8 cellular contexts compared by ENCODE assay signal in genomic region chr6:83615025-83615999, GRCh38.
DNase-seq lines count a peak whose midpoint lies in the region; ATAC-seq, FAIRE-seq and TF ChIP-seq lines count a peak whose summit lies in the region.

No MANE protein-coding gene starts in this region.

- H3K27ac ChIP-seq in VCaP (no peak overlapping the region), keratinocyte (ENCODE audit: control insufficient read depth, insufficient read depth, low read length) (no peak overlapping the region)

- H3K27me3 ChIP-seq in keratinocyte (ENCODE audit: control insufficient read depth, extremely low read depth, insufficient read depth, low read length) (no peaks in the 10 kb centered on the region), MG63 (peaks cover 11% of the 10 kb centered on the region)

- no peaks in the 10 kb centered on the region for H3K9me1 ChIP-seq in keratinocyte (ENCODE audit: control insufficient read depth, extremely low read depth, insufficient read depth, low read length)

- H3K4me3 ChIP-seq in keratinocyte (ENCODE audit: control insufficient read depth in 2 of 3, extremely low read depth in 1 of 3, insufficient read depth in 2 of 3, low read depth in 1 of 3, low read length in 3 of 3) (no peak overlapping the region), MG63 (no peak overlapping the region)

- ATAC-seq in GM21723 (IDR thresholded peaks at IDR 0.05; ENCODE audit: unreplicated experiment): peak; percentile 77

- no peaks in the 10 kb centered on the region for H3K4me1 ChIP-seq in keratinocyte (ENCODE audit: control insufficient read depth, extremely low read depth, insufficient read depth, low read length)

- DNase-seq in ELF-1 (ENCODE audit: low read depth, low spot score) (peak; percentile 16), NCI-H1105 treated with DMSO at 0.1 percent for 48 hours (lab: John Stamatoyannopoulos, UW) (peak; percentile 58), keratinocyte (ENCODE audit: low read depth, low spot score) (no peak), MG63 (no peak)
- no peak for DNase-seq in activated CD4-positive, CD25-positive, alpha-beta regulatory T cell treated with anti-CD3 and anti-CD28 coated beads, Interleukin-2, amount 50 U/mL, for 72 hours
- no peak for DNase-seq in activated naive CD4-positive, alpha-beta T cell (lab: John Stamatoyannopoulos, UW)

- H2AFZ ChIP-seq in keratinocyte (ENCODE audit: control insufficient read depth, low read length): no peak overlapping the region

- no peaks in the 10 kb centered on the region for H3K79me2 ChIP-seq in keratinocyte (ENCODE audit: control insufficient read depth, insufficient read depth, low read length)

- TF ChIP-seq CTCF in VCaP (conservative IDR thresholded peaks at IDR 0.05) (peak; percentile 78), keratinocyte (optimal IDR thresholded peaks at IDR 0.05 in 1 of 3, IDR thresholded peaks at IDR 0.05 in 1 of 3, conservative IDR thresholded peaks at IDR 0.05 in 1 of 3; ENCODE audit: extremely low read depth in 1 of 3, insufficient read depth in 2 of 3, low read length in 3 of 3) (peak; percentile 36 to 53 (median 47))

- dilution Hi-C loops in keratinocyte (cut with MboI; ENCODE audit: extremely low pct_ligation_motif_present, low sequenced_read_pairs): no loop called here

- H3K4me2 ChIP-seq in keratinocyte (ENCODE audit: control insufficient read depth, extremely low read depth, insufficient read depth, low read depth, low read length): no peak overlapping the region

- no peaks in the 10 kb centered on the region for H3K9me3 ChIP-seq in keratinocyte (ENCODE audit: control insufficient read depth, low read depth, low read length)
- no peaks in the 10 kb centered on the region for H3K9me3 ChIP-seq in MG63

- no peak overlapping the region for H3K9ac ChIP-seq in keratinocyte (ENCODE audit: control insufficient read depth, extremely low read depth, insufficient read depth, low read length)

- no peaks in the 10 kb centered on the region for H4K20me1 ChIP-seq in keratinocyte (ENCODE audit: control insufficient read depth, extremely low read depth, insufficient read depth, low read length)

- FAIRE-seq in keratinocyte (lab: Jason Lieb, UNC): no peak

- H3K36me3 ChIP-seq in keratinocyte (ENCODE audit: control insufficient read depth in 2 of 2, extremely low read depth in 1 of 2, insufficient read depth in 2 of 2, low read length in 2 of 2) (no peaks in the 10 kb centered on the region), MG63 (no peaks in the 10 kb centered on the region)

Comparison
In these comparisons a context has a peak if more than half of its experiments do, and no peak if none do; other contexts are left out.
1. DNase-seq: peak in ELF-1 (single experiment) and NCI-H1105 treated with DMSO at 0.1 percent for 48 hours (single experiment); none in keratinocyte (single experiment), activated CD4-positive, CD25-positive, alpha-beta regulatory T cell treated with anti-CD3 and anti-CD28 coated beads, Interleukin-2, amount 50 U/mL, for 72 hours (single experiment), MG63 (single experiment) and activated naive CD4-positive, alpha-beta T cell (0 of 4).